ENCODE assay signal across 2 cellular contexts in genomic region chr17:47888293-47888692, GRCh38.
TF ChIP-seq lines count a peak whose summit lies in the region.

No MANE protein-coding gene starts in this region.

TF ChIP-seq in A549, 52 proteins besides CTCF, POLR2A, EP300 and RAD21:
- TF ChIP-seq NFE2L2 (conservative IDR thresholded peaks at IDR 0.05; ENCODE audit: low read length) = no peak
- TF ChIP-seq FOSL2 (IDR thresholded peaks at IDR 0.05) = no peak
- TF ChIP-seq FOSL2 (CRISPR knock-in tag; IDR thresholded peaks at IDR 0.05) = 0 out of 2 replicates have a peak, but pooled peaks have one; percentile 36
- no peak for TF ChIP-seq MAFK (IDR thresholded peaks at IDR 0.05; ENCODE audit: partially characterized antibody)
- TF ChIP-seq HDAC2 (IDR thresholded peaks at IDR 0.05) = no peak
- no peak for TF ChIP-seq RFX5 (IDR thresholded peaks at IDR 0.05)
- no peak for TF ChIP-seq HMGXB4 (CRISPR knock-in tag; IDR thresholded peaks at IDR 0.05; ENCODE audit: borderline replicate concordance)

TF ChIP-seq in K562, 482 proteins besides CTCF, POLR2A, EP300 and RAD21:
- TF ChIP-seq ZNF354B (CRISPR knock-in tag; IDR thresholded peaks at IDR 0.05) (no peak), RFX1 (IDR thresholded peaks at IDR 0.05) (no peak), JUN (IDR thresholded peaks at IDR 0.05; ENCODE audit: borderline replicate concordance, low read depth, low read length) (0 out of 2 replicates have a peak, but pooled peaks have one; percentile 18), JUN (CRISPR knock-in tag; IDR thresholded peaks at IDR 0.05; ENCODE audit: borderline replicate concordance) (no peak), PHF8 (IDR thresholded peaks at IDR 0.05; ENCODE audit: borderline replicate concordance, low read length) (no peak), JUND (IDR thresholded peaks at IDR 0.05; ENCODE audit: borderline replicate concordance, low read depth, low read length) (peak; percentile 76), JUND (tag; IDR thresholded peaks at IDR 0.05; ENCODE audit: borderline replicate concordance, low read depth, low read length) (no peak; the same call in 2 of the 3 replicates), MXI1 (IDR thresholded peaks at IDR 0.05; ENCODE audit: low read depth, low read length) (no peak), NUFIP1 (IDR thresholded peaks at IDR 0.05; ENCODE audit: partially characterized antibody) (no peak), FOSL1 (tag; conservative IDR thresholded peaks at IDR 0.05) (peak; percentile 31; the same call in 1 of the 2 replicates), E2F1 (CRISPR knock-in tag; IDR thresholded peaks at IDR 0.05) (no peak), MAFF (IDR thresholded peaks at IDR 0.05; ENCODE audit: low read length) (no peak), ZNF347 (CRISPR knock-in tag; IDR thresholded peaks at IDR 0.05; ENCODE audit: low read depth) (no peak), PRMT5 (CRISPR knock-in tag; IDR thresholded peaks at IDR 0.05) (no peak), NBN (IDR thresholded peaks at IDR 0.05; ENCODE audit: low read depth) (no peak), ZNF655 (CRISPR knock-in tag; IDR thresholded peaks at IDR 0.05) (no peak), RUNX1 (IDR thresholded peaks at IDR 0.05; ENCODE audit: low read depth) (no peak), ATF3 (IDR thresholded peaks at IDR 0.05) (peak; percentile 70), ATF3 (CRISPR knock-in tag; conservative IDR thresholded peaks at IDR 0.05) (no peak), PRDM10 (IDR thresholded peaks at IDR 0.05; ENCODE audit: partially characterized antibody) (peak; percentile 36), HIVEP1 (CRISPR knock-in tag; IDR thresholded peaks at IDR 0.05) (no peak), ZNF398 (CRISPR knock-in tag; IDR thresholded peaks at IDR 0.05) (no peak), CBX8 (IDR thresholded peaks at IDR 0.05; ENCODE audit: borderline replicate concordance, extremely low read depth, low read depth, low read length, poor library complexity, severe bottlenecking) (no peak), TBP (optimal IDR thresholded peaks at IDR 0.05; ENCODE audit: low read depth, low read length) (no peak), ZNF639 (CRISPR knock-in tag; conservative IDR thresholded peaks at IDR 0.05 in 1 of 2, IDR thresholded peaks at IDR 0.05 in 1 of 2) (no peak), MTA3 (IDR thresholded peaks at IDR 0.05; ENCODE audit: borderline replicate concordance) (no peak), SIRT6 (IDR thresholded peaks at IDR 0.05; ENCODE audit: low read depth, low read length) (no peak), BDP1 (IDR thresholded peaks at IDR 0.05; ENCODE audit: insufficient read depth, insufficient read length) (no peak), ZNF717 (CRISPR knock-in tag; IDR thresholded peaks at IDR 0.05) (no peak), ZNF212 (CRISPR knock-in tag; IDR thresholded peaks at IDR 0.05) (no peak)
